ENCODE assay signal across 20 cellular contexts in the genomic region with DNA sequence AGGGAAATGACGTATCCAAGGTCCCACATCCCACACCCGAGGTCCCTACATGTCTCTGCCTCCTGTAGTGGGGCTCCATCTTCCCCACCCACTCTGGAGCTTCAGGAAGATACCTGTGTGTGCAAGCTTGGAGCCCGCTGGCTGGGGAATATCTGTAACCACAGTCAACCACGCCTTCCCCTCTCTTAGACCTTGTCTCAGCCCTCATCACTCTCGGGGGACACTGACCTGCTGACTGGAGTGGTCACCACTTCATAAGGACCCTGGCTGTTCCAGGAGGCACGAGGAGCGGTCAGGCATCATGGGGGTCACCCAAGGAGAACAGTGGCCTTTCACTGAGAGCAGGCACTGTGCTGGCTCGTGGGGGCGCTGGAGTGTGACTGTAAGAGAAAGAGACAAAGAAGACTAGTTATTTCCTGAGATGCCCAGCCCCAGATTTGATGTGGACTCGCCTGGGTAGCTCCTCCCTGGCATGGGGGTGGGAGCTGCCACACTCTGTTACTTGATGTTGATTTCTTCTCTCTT. TPM values are rescaled to one million over a fixed set of nuclear protein-coding genes. Genes with fewer than 3 reads are reported as not detected.
"Had no signal": no experiment of that assay in that cellular context is flagged by ENCODE, and none has a peak within 500 bp of the region (broad histone marks: within the 10 kb centered on the region; RNA-seq: fewer than 3 reads in every experiment).

No MANE protein-coding gene starts in this region.

- ATAC-seq: activated T-cell treated with anti-CD3 and anti-CD28 coated beads, Interleukin-2, amount 50 U/mL, for 72 hours; lower lobe of right lung; psoas muscle had no signal

- H3K36me3 Mint-ChIP-seq: activated CD4-positive, alpha-beta memory T cell treated with anti-CD3 and anti-CD28 coated beads for 36 hours; activated naive CD8-positive, alpha-beta T cell treated with anti-CD3 and anti-CD28 coated beads for 36 hours; naive B cell had no signal

- DNase-seq: activated CD4-positive, alpha-beta memory T cell treated with anti-CD3 and anti-CD28 coated beads for 36 hours; activated CD8-positive, alpha-beta memory T cell treated with anti-CD3 and anti-CD28 coated beads, Interleukin-2, amount 50 U/mL, for 4 hours; activated gamma-delta T cell treated with Interleukin-2 at 50 U/mL for 16 hours; activated naive CD8-positive, alpha-beta T cell treated with anti-CD3 and anti-CD28 coated beads for 36 hours; activated T-cell treated with anti-CD3 and anti-CD28 coated beads, Interleukin-2, amount 50 U/mL, for 72 hours; aorta; heart right ventricle; kidney glomerular epithelial cell; lower lobe of right lung; naive B cell; occipital lobe; psoas muscle; sigmoid colon; stimulated activated CD4-positive, alpha-beta T cell treated with anti-CD3 and anti-CD28 coated beads, Interleukin-2, amount 100 ng/mL, for 24 hours; stimulated activated naive CD4-positive, alpha-beta T cell; substantia nigra; T-helper 9 cell had no signal

- FAIRE-seq: endothelial cell of umbilical vein, frontal cortex had no signal

- H3K9me3 Mint-ChIP-seq: activated CD4-positive, alpha-beta memory T cell treated with anti-CD3 and anti-CD28 coated beads for 36 hours; activated naive CD8-positive, alpha-beta T cell treated with anti-CD3 and anti-CD28 coated beads for 36 hours; activated T-cell treated with anti-CD3 and anti-CD28 coated beads, Interleukin-2, amount 50 U/mL, for 72 hours; naive B cell had no signal

- H3K4me1 ChIP-seq: heart right ventricle, lower lobe of right lung, psoas muscle, sigmoid colon had no signal

- H3K27ac Mint-ChIP-seq: activated CD4-positive, alpha-beta memory T cell treated with anti-CD3 and anti-CD28 coated beads for 36 hours; activated naive CD8-positive, alpha-beta T cell treated with anti-CD3 and anti-CD28 coated beads for 36 hours; activated T-cell treated with anti-CD3 and anti-CD28 coated beads, Interleukin-2, amount 50 U/mL, for 72 hours had no signal

- H3K4me3 Mint-ChIP-seq: activated CD4-positive, alpha-beta memory T cell treated with anti-CD3 and anti-CD28 coated beads for 36 hours; activated naive CD8-positive, alpha-beta T cell treated with anti-CD3 and anti-CD28 coated beads for 36 hours; activated T-cell treated with anti-CD3 and anti-CD28 coated beads, Interleukin-2, amount 50 U/mL, for 72 hours had no signal

- H3K4me1 Mint-ChIP-seq: activated naive CD8-positive, alpha-beta T cell treated with anti-CD3 and anti-CD28 coated beads for 36 hours; naive B cell had no signal

- H3K9me3 ChIP-seq: heart right ventricle, lower lobe of right lung, psoas muscle, sigmoid colon had no signal

- H3K4me3 ChIP-seq: heart right ventricle, lower lobe of right lung, psoas muscle, sigmoid colon had no signal

- H3K27ac ChIP-seq: heart right ventricle, lower lobe of right lung, psoas muscle, sigmoid colon had no signal

- H3K36me3 ChIP-seq: heart right ventricle, lower lobe of right lung, sigmoid colon had no signal

RNA-seq across cellular contexts. Expression of a gene that starts 48.6 kb away (rescaled TPM):
- total RNA-seq: activated CD4-positive, alpha-beta memory T cell treated with anti-CD3 and anti-CD28 coated beads for 36 hours; activated naive CD8-positive, alpha-beta T cell treated with anti-CD3 and anti-CD28 coated beads for 36 hours; activated T-cell treated with anti-CD3 and anti-CD28 coated beads, Interleukin-2, amount 50 U/mL, for 72 hours; bronchial epithelial cell; endothelial cell of umbilical vein had no signal
- polyA plus RNA-seq: endothelial cell of umbilical vein had no signal
